In the genomic region with DNA sequence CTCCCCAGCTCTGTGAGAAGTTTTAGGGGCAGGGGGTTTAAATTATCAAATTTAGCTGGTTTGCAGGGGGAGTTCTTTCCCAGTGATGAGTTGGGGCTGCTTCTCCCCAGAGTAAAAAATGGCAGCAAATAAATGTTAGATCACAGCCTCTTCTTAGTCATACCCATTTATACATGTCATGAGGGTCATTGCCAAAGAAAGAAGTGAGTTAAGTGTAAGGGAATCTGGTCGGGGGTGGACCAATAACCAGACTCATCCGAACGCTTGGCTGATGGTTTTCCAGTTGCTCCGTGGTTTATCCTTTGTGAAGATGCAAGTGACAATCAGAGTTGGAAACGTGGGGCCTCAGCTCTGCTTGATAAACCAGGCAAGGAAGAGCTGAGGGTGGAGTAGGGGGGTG, we compare ENCODE assay signal across 1 cellular context.
A peak's percentile ranks its signal among the peaks of the same experiment; 100 is the strongest.
TF ChIP-seq lines count a peak whose summit lies in the region.

No MANE protein-coding gene starts in this region.

TF ChIP-seq in IMR-90, 13 proteins besides CTCF, POLR2A, EP300 and RAD21:
- no peak for TF ChIP-seq MXI1 (IDR thresholded peaks at IDR 0.05; ENCODE audit: borderline replicate concordance, low read depth, low read length)
- peak; percentile 75 for TF ChIP-seq FOS (IDR thresholded peaks at IDR 0.05; ENCODE audit: low read depth, low read length)
- TF ChIP-seq CEBPB (IDR thresholded peaks at IDR 0.05; ENCODE audit: low read depth, low read length): peak; percentile 85
- TF ChIP-seq CHD1 (IDR thresholded peaks at IDR 0.05; ENCODE audit: low read depth, low read length): no peak
